Comparison of ENCODE assay signal across 31 cellular contexts in genomic region chr10:129936923-129937300, GRCh38. TPM values are rescaled to one million over a fixed set of nuclear protein-coding genes. Genes with fewer than 3 reads are reported as not detected.
"Had no signal": no experiment of that assay in that cellular context is flagged by ENCODE, and none has a peak within 500 bp of the region (broad histone marks: within the 10 kb centered on the region; RNA-seq: fewer than 3 reads in every experiment).

No MANE protein-coding gene starts in this region.

- DNase-seq: activated B cell treated with CpG ODN at 0.5 μM for 24 hours; activated CD4-positive, alpha-beta memory T cell treated with anti-CD3 and anti-CD28 coated beads for 36 hours; activated CD4-positive, alpha-beta T cell treated with anti-CD3 and anti-CD28 coated beads for 4 hours; activated CD4-positive, alpha-beta T cell treated with anti-CD3 and anti-CD28 coated beads, Interleukin-2, amount 50 U/mL, for 1 hour; activated CD4-positive, CD25-positive, alpha-beta regulatory T cell treated with anti-CD3 and anti-CD28 coated beads, Interleukin-2, amount 50 U/mL, for 72 hours; activated CD8-positive, alpha-beta memory T cell treated with anti-CD3 and anti-CD28 coated beads, Interleukin-2, amount 50 U/mL, for 4 hours; activated gamma-delta T cell; activated naive CD4-positive, alpha-beta T cell treated with Interleukin-2 at 50 U/mL for 16 hours; activated naive CD8-positive, alpha-beta T cell treated with anti-CD3 and anti-CD28 coated beads, Interleukin-2, amount 50 U/mL, for 24 hours; activated T-cell treated with anti-CD3 and anti-CD28 coated beads for 4 hours; activated T-cell treated with anti-CD3 and anti-CD28 coated beads, Interleukin-2, amount 50 U/mL, for 48 hours; anterior cingulate cortex; Kasumi-1; KG1; MG63; NCI-H1048; NCI-H1105 treated with DMSO at 0.1 percent for 48 hours; NCI-H1436; NCI-H1694 treated with DMSO at 0.1 percent for 48 hours; NCI-H2029; NCI-H345; NCI-H524 treated with DMSO at 0.1 percent for 48 hours; RPMI8226; SW 1271; T-helper 1 cell; T-helper 2 cell; T-helper 9 cell had no signal

- H3K27me3 ChIP-seq: MG63 had no signal

- FAIRE-seq: bronchial epithelial cell had no signal

- H3K9me3 ChIP-seq: MG63 had no signal

- H3K4me3 ChIP-seq: MG63 had no signal

- H3K27ac ChIP-seq: VCaP had no signal

- ATAC-seq: activated naive CD8-positive, alpha-beta T cell treated with anti-CD3 and anti-CD28 coated beads, Interleukin-2, amount 50 U/mL, for 24 hours; Panc1 had no signal

- H3K36me3 ChIP-seq: MG63 had no signal

RNA-seq across cellular contexts. Expression of gene EBF3, which starts 27.2 kb away (rescaled TPM):
- total RNA-seq: activated B cell treated with CpG ODN at 0.5 μM for 24 hours; activated CD4-positive, alpha-beta memory T cell treated with anti-CD3 and anti-CD28 coated beads for 36 hours; NCI-H460 had no signal
